In the genomic region with DNA sequence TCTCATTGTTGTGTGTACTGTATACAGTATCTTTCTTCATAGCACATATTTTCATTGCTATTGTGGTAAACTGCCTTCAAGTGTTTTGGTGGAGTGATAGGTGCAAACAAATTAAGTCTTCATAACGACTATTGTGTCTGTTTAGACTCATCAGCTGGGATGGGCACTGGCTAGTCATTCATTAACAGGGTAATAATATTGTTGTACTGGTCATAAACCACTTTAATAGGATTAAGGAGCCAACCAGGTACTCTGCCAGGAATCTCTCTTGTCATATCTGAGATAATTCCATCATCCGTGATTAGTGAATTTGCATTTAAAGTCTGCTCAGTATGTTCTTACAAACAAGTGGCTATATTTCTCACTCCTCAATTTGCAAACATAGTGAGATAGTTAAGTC, we compare ENCODE assay signal across 23 cellular contexts.
"Had no signal": no experiment of that assay in that cellular context is flagged by ENCODE, and none has a peak within 500 bp of the region (broad histone marks: within the 10 kb centered on the region; RNA-seq: fewer than 3 reads in every experiment).

No MANE protein-coding gene starts in this region.

- FAIRE-seq: astrocyte had no signal

- DNase-seq: activated B cell treated with CpG ODN at 0.5 μM for 24 hours; activated CD4-positive, alpha-beta T cell treated with anti-CD3 and anti-CD28 coated beads for 1 hour; activated CD4-positive, alpha-beta T cell treated with anti-CD3 and anti-CD28 coated beads, Interleukin-2, amount 10 ng/mL, durations not matched to agents 24 days and 14 days; activated CD4-positive, alpha-beta T cell treated with anti-CD3 and anti-CD28 coated beads, Interleukin-2, amount 50 U/mL, for 48 hours; activated CD8-positive, alpha-beta memory T cell treated with anti-CD3 and anti-CD28 coated beads, Interleukin-2, amount 10 ng/mL, durations not matched to agents 7 days and 5 days; activated effector memory CD4-positive, alpha-beta T cell treated with anti-CD3 and anti-CD28 coated beads, Interleukin-2, amount 50 U/mL, for 16 hours; activated naive CD4-positive, alpha-beta T cell treated with anti-CD3 and anti-CD28 coated beads for 36 hours; activated T-cell treated with anti-CD3 and anti-CD28 coated beads, Interleukin-2, amount 50 U/mL, for 4 hours; amygdala; cortex of kidney; KG1; NCI-H1092; NCI-H1417; NCI-H2029; NCI-H2107; NCI-H510A treated with DMSO at 0.1 percent for 48 hours; OCI-M1; RPMI8226; SW 1271; T-helper 17 cell; T-helper 9 cell had no signal

- H3K4me3 ChIP-seq: SK-N-MC had no signal

- H3K27ac ChIP-seq: SK-N-MC had no signal
